ENCODE assay signal across 11 cellular contexts in genomic region chr4:141304346-141304745, GRCh38.
"Had no signal": no experiment of that assay in that cellular context is flagged by ENCODE, and none has a peak within 500 bp of the region (broad histone marks: within the 10 kb centered on the region; RNA-seq: fewer than 3 reads in every experiment).

No MANE protein-coding gene starts in this region.

- H3K4me2 ChIP-seq: GM23338 had no signal

- H3K9ac ChIP-seq: GM23248 had no signal

- H3K36me3 ChIP-seq: HAP-1 had no signal

- ATAC-seq: GM23338, HCT116 had no signal

- H3K4me3 ChIP-seq: GM23248, GM23338, HAP-1 had no signal

- FAIRE-seq: H1, H54 had no signal

- H3K9me3 ChIP-seq: HAP-1 had no signal

- H3K4me1 ChIP-seq: HAP-1 had no signal

- H2AFZ ChIP-seq: GM23248, GM23338 had no signal

- H3K27ac ChIP-seq: GM23248 had no signal

- DNase-seq: GM23248, GOT3, H7, H9, HCEC 1CT, HFFc6 had no signal
